Comparison of ENCODE assay signal across 10 cellular contexts in genomic region chr9:71680189-71680983, GRCh38.
DNase-seq lines count a peak whose midpoint lies in the region; ATAC-seq, FAIRE-seq and TF ChIP-seq lines count a peak whose summit lies in the region.
"Had no signal": no experiment of that assay in that cellular context is flagged by ENCODE, and none has a peak within 500 bp of the region (broad histone marks: within the 10 kb centered on the region; RNA-seq: fewer than 3 reads in every experiment).

No MANE protein-coding gene starts in this region.

- peak; percentile 3 to 39 for DNase-seq in Caco-2
- peak; percentile 40 for DNase-seq in brain microvascular endothelial cell
- DNase-seq in lower lobe of right lung: no peak
- DNase-seq in NCI-H146 (lab: John Stamatoyannopoulos, UW): no peak
- DNase-seq in activated gamma-delta T cell treated with Interleukin-2 at 50 U/mL for 16 hours: no peak
- DNase-seq in frontal cortex (ENCODE audit: low spot score in 2 of 2): no peak
- no peak for DNase-seq in NCI-H187 (lab: John Stamatoyannopoulos, UW)
- DNase-seq: heart right ventricle had no signal

- no peak overlapping the region for H3K4me3 ChIP-seq in Caco-2 (ENCODE audit: low read depth, low read length)
- no peak overlapping the region for H3K4me3 ChIP-seq in brain microvascular endothelial cell (ENCODE audit: low read depth, low read length)
- no peak overlapping the region for H3K4me3 ChIP-seq in lower lobe of right lung
- H3K4me3 ChIP-seq: heart right ventricle had no signal

- H3K27ac Mint-ChIP-seq in Caco-2 (ENCODE audit: unreplicated experiment): no peak overlapping the region
- H3K27ac Mint-ChIP-seq: activated T-helper 2 cell treated with anti-CD3 and anti-CD28 coated beads, Interferon-gamma antibody, Interleukin-2, Interleukin-4, amounts not matched to agents 10 μg/mL and 5 μg/mL and 100 μg/mL, durations not matched to agents 14 hours and 24 hours and 36 hours had no signal

- H3K27me3 Mint-ChIP-seq in Caco-2 (ENCODE audit: insufficient read depth, unreplicated experiment): no peaks in the 10 kb centered on the region

- H3K4me1 ChIP-seq in Caco-2 (peaks cover 21% of the 10 kb centered on the region; the same call in 1 of the 2 replicates), lower lobe of right lung (peaks cover 78% of the 10 kb centered on the region)

- in situ Hi-C loops in brain microvascular endothelial cell (cut with HindIII; ENCODE audit: low pct_ligation_motif_present, low sequenced_read_pairs): no loop called here

- no peaks in the 10 kb centered on the region for H3K9me3 Mint-ChIP-seq in Caco-2 (ENCODE audit: unreplicated experiment)
- H3K9me3 Mint-ChIP-seq: activated T-helper 2 cell treated with anti-CD3 and anti-CD28 coated beads, Interferon-gamma antibody, Interleukin-2, Interleukin-4, amounts not matched to agents 10 μg/mL and 5 μg/mL and 100 μg/mL, durations not matched to agents 14 hours and 24 hours and 36 hours had no signal

- BruUV-seq in Caco-2 (replicated peaks; lab: Mats Ljungman, UMichigan): no TSS peak

- H3K27ac ChIP-seq in brain microvascular endothelial cell (peak overlapping the region; percentile 71), lower lobe of right lung (peak overlapping the region; percentile 57)

- intact Hi-C loops in Caco-2 (cut with micrococcal nuclease; ENCODE audit: unreplicated experiment) (loop anchor here (10.0 kb wide), 1 partner anchor 76 kb away; no protein-coding TSS in a partner anchor), lower lobe of right lung (cut with DNase I) (no loop called here)

- POLR2A ChIA-PET in Caco-2 (lab: Charles Lee): no interaction called here

- no peaks in the 10 kb centered on the region for H3K36me3 ChIP-seq in Caco-2 (ENCODE audit: control insufficient read depth, insufficient read depth, low read length)
- no peaks in the 10 kb centered on the region for H3K36me3 ChIP-seq in brain microvascular endothelial cell (replicated peaks)
- H3K36me3 ChIP-seq in lower lobe of right lung: peaks cover 19% of the 10 kb centered on the region

- no peak overlapping the region for H3K4me3 Mint-ChIP-seq in Caco-2 (ENCODE audit: unreplicated experiment)

- ATAC-seq in HG03108 (IDR thresholded peaks at IDR 0.05; ENCODE audit: unreplicated experiment) (peak; percentile 52), lower lobe of right lung (peak in 1 of 2 donors; percentile 22)

- H3K9me3 ChIP-seq in Caco-2: no peaks in the 10 kb centered on the region
- H3K9me3 ChIP-seq in lower lobe of right lung: no peaks in the 10 kb centered on the region

- FAIRE-seq in frontal cortex (lab: Jason Lieb, UNC): no peak

- CTCF ChIA-PET in Caco-2 (lab: Charles Lee): no interaction called here

- peaks cover 6% of the 10 kb centered on the region for H3K4me1 Mint-ChIP-seq in Caco-2 (ENCODE audit: low read depth, unreplicated experiment)

- TF ChIP-seq CTCF in Caco-2 (IDR thresholded peaks at IDR 0.05; ENCODE audit: insufficient read depth in 1 of 2, low read depth in 1 of 2, low read length in 1 of 2, severe bottlenecking in 1 of 2, unreplicated experiment in 1 of 2) (no peak), brain microvascular endothelial cell (IDR thresholded peaks at IDR 0.05; ENCODE audit: low read depth, low read length, missing control alignments) (no peak), lower lobe of right lung (IDR thresholded peaks at IDR 0.05) (no peak)

- no peaks in the 10 kb centered on the region for H3K27me3 ChIP-seq in Caco-2 (replicated peaks; ENCODE audit: control insufficient read depth, insufficient read depth, low read length)
- no peaks in the 10 kb centered on the region for H3K27me3 ChIP-seq in brain microvascular endothelial cell (replicated peaks)
- H3K27me3 ChIP-seq in lower lobe of right lung (ENCODE audit: low read depth): no peaks in the 10 kb centered on the region
- H3K27me3 ChIP-seq: heart right ventricle had no signal

- peaks cover 19% of the 10 kb centered on the region for H3K36me3 Mint-ChIP-seq in Caco-2 (ENCODE audit: insufficient read depth, unreplicated experiment)

Comparison
In these comparisons a context has a peak if more than half of its experiments do, and no peak if none do; other contexts are left out.
1. DNase-seq: peak in Caco-2 (2 of 2) and brain microvascular endothelial cell (single experiment); none in lower lobe of right lung (single experiment), NCI-H146 (single experiment), activated gamma-delta T cell treated with Interleukin-2 at 50 U/mL for 16 hours (single experiment), frontal cortex (0 of 2) and NCI-H187 (0 of 2).